Comparison of ENCODE assay signal across 16 cellular contexts in genomic region chr19:43773725-43774102, GRCh38. TPM values are rescaled to one million over a fixed set of nuclear protein-coding genes. Genes with fewer than 3 reads are reported as not detected.
DNase-seq lines count a peak whose midpoint lies in the region; TF ChIP-seq lines count a peak whose summit lies in the region.
"Had no signal": no experiment of that assay in that cellular context is flagged by ENCODE, and none has a peak within 500 bp of the region (broad histone marks: within the 10 kb centered on the region; RNA-seq: fewer than 3 reads in every experiment).

No MANE protein-coding gene starts in this region.

- 16 to 30% methylated on average over 5 of the region's 5 CpGs for WGBS in testis, 2 donors
- 96% methylated on average over 5 of the region's 5 CpGs for WGBS in suprapubic skin

- no peaks in the 10 kb centered on the region for H3K9me3 ChIP-seq in left ventricle myocardium inferior (replicated peaks)
- H3K9me3 ChIP-seq in testis = no peaks in the 10 kb centered on the region
- no peaks in the 10 kb centered on the region for H3K9me3 ChIP-seq in suprapubic skin
- H3K9me3 ChIP-seq: A549 had no signal

- TF ChIP-seq POLR2A in testis (IDR thresholded peaks at IDR 0.05) = no peak
- no peak for TF ChIP-seq POLR2A in suprapubic skin (IDR thresholded peaks at IDR 0.05)

- intact Hi-C loops in left ventricle myocardium inferior (cut with micrococcal nuclease) = no loop called here
- intact Hi-C loops in cardiac septum (cut with DNase I) = no loop called here
- intact Hi-C loops in testis (cut with DNase I; ENCODE audit: low total_unique reads) = no loop called here

- H3K36me3 ChIP-seq in left ventricle myocardium inferior (no peaks in the 10 kb centered on the region), testis (ENCODE audit: low read depth, missing control alignments) (no peaks in the 10 kb centered on the region), suprapubic skin (no peaks in the 10 kb centered on the region)

- TF ChIP-seq CTCF in left ventricle myocardium inferior (IDR thresholded peaks at IDR 0.05; ENCODE audit: borderline replicate concordance) = no peak
- TF ChIP-seq CTCF in testis (IDR thresholded peaks at IDR 0.05) = no peak
- no peak for TF ChIP-seq CTCF in suprapubic skin (IDR thresholded peaks at IDR 0.05)

- peaks cover 15% of the 10 kb centered on the region for H3K4me1 ChIP-seq in left ventricle myocardium inferior
- H3K4me1 ChIP-seq in testis = peaks cover 11% of the 10 kb centered on the region
- H3K4me1 ChIP-seq in suprapubic skin = peaks cover 23% of the 10 kb centered on the region

- peak overlapping the region; percentile 60 for H3K4me3 ChIP-seq in left ventricle myocardium inferior
- peak overlapping the region; percentile 47 for H3K4me3 ChIP-seq in iPS-11a (ENCODE audit: low read depth, low read length)
- H3K4me3 ChIP-seq in testis = peak overlapping the region; percentile 29 to 37
- H3K4me3 ChIP-seq in suprapubic skin = no peak overlapping the region
- H3K4me3 ChIP-seq: A549 had no signal

- H3K27me3 ChIP-seq in left ventricle myocardium inferior (ENCODE audit: low read depth) = peaks cover 41% of the 10 kb centered on the region
- no peaks in the 10 kb centered on the region for H3K27me3 ChIP-seq in testis
- no peaks in the 10 kb centered on the region for H3K27me3 ChIP-seq in suprapubic skin

- TF ChIP-seq EP300 in suprapubic skin (IDR thresholded peaks at IDR 0.05) = no peak

- H3K27ac ChIP-seq in left ventricle myocardium inferior (replicated peaks) = no peak overlapping the region
- no peak overlapping the region for H3K27ac ChIP-seq in testis
- no peak overlapping the region for H3K27ac ChIP-seq in suprapubic skin
- H3K27ac ChIP-seq: A549 had no signal

- no peak for DNase-seq in left ventricle myocardium inferior
- DNase-seq in cardiac septum (ENCODE audit: low spot score) = no peak
- no peak for DNase-seq in testis
- no peak for DNase-seq in suprapubic skin (ENCODE audit: low spot score in 2 of 2)
- DNase-seq in activated CD8-positive, alpha-beta memory T cell treated with anti-CD3 and anti-CD28 coated beads, Interleukin-2, amount 50 U/mL, for 4 hours = no peak
- DNase-seq: activated naive CD4-positive, alpha-beta T cell treated with anti-CD3 and anti-CD28 coated beads, Interleukin-2, amount 10 ng/mL, durations not matched to agents 7 days and 5 days; CD8-positive, alpha-beta T cell; foreskin melanocyte; GF-D8; Kasumi-1; kidney; NCI-H1417 treated with DMSO at 0.1 percent for 48 hours; NCI-H345 had no signal

RNA-seq across cellular contexts. Expression of gene KCNN4, which starts 7.1 kb away (rescaled TPM):
- total RNA-seq in left ventricle myocardium inferior = 0.38 TPM
- total RNA-seq in cardiac septum = 0.43 TPM
- total RNA-seq in testis = 1 to 10 TPM; 2.3 to 4.6 TPM
- polyA plus RNA-seq in testis (ENCODE audit: insufficient read depth, low read depth, low replicate concordance) = 4.1 TPM
- total RNA-seq in suprapubic skin = 10 to 100 TPM; 26.4 to 77.9 (median 48.2) TPM

RNA-seq across cellular contexts. Expression of gene SMG9, which starts 19.0 kb away (rescaled TPM):
- total RNA-seq in left ventricle myocardium inferior (18.9 TPM), cardiac septum (17.2 TPM), testis (10 to 100 TPM; 65.0 to 76.8 TPM), suprapubic skin (10 to 100 TPM; 21.5 to 44.4 (median 30.1) TPM)
- 144 TPM for polyA plus RNA-seq in testis (ENCODE audit: insufficient read depth, low read depth, low replicate concordance)

RNA-seq across cellular contexts. Expression of gene LYPD5, which starts 28.5 kb away (rescaled TPM):
- total RNA-seq in left ventricle myocardium inferior (1.3 TPM), cardiac septum (1.3 TPM), testis (10 to 100 TPM in 1 of 2 donors, 1 to 10 TPM in 1; 4.9 to 14.7 TPM), suprapubic skin (100 to 1,000 TPM in 1 of 4 donors, 10 to 100 TPM in 3; 48.5 to 114 (median 98.5) TPM)
- 12.6 TPM for polyA plus RNA-seq in testis (ENCODE audit: insufficient read depth, low read depth, low replicate concordance)
- total RNA-seq: CD8-positive, alpha-beta T cell had no signal

RNA-seq across cellular contexts. Expression of gene ZNF283, which starts 53.4 kb away (rescaled TPM):
- total RNA-seq in left ventricle myocardium inferior (14.7 TPM), cardiac septum (15.2 TPM), testis (10 to 100 TPM in 1 of 2 donors, 1 to 10 TPM in 1; 6.9 to 10.7 TPM), suprapubic skin (10 to 100 TPM in 2 of 4 donors, 1 to 10 TPM in 2; 4.7 to 26.4 (median 10.0) TPM)
- polyA plus RNA-seq in testis (ENCODE audit: insufficient read depth, low read depth, low replicate concordance) = 2.9 TPM

RNA-seq across cellular contexts. Expression of gene IRGC, which starts 57.8 kb away (rescaled TPM):
- total RNA-seq in left ventricle myocardium inferior (not detected), cardiac septum (not detected), testis (100 to 1,000 TPM in 1 of 2 donors, 10 to 100 TPM in 1; 97.4 to 218 TPM), suprapubic skin (not detected)
- 167 TPM for polyA plus RNA-seq in testis (ENCODE audit: insufficient read depth, low read depth, low replicate concordance)
- total RNA-seq: bronchial epithelial cell; CD8-positive, alpha-beta T cell; kidney had no signal
- polyA plus RNA-seq: A549 had no signal

Comparison
In these comparisons a context has a peak if more than half of its experiments do, and no peak if none do; other contexts are left out.
1. RNA of gene KCNN4, which starts 7.1 kb away (total RNA-seq): 26.4 to 77.9 TPM in suprapubic skin; 2.3 to 4.6 TPM in testis, 0.43 TPM in cardiac septum (single experiment) and 0.38 TPM in left ventricle myocardium inferior (single experiment); every median in the first group is over 4 times any median in the second.